Comparison of ENCODE assay signal across 9 cellular contexts in the genomic region with DNA sequence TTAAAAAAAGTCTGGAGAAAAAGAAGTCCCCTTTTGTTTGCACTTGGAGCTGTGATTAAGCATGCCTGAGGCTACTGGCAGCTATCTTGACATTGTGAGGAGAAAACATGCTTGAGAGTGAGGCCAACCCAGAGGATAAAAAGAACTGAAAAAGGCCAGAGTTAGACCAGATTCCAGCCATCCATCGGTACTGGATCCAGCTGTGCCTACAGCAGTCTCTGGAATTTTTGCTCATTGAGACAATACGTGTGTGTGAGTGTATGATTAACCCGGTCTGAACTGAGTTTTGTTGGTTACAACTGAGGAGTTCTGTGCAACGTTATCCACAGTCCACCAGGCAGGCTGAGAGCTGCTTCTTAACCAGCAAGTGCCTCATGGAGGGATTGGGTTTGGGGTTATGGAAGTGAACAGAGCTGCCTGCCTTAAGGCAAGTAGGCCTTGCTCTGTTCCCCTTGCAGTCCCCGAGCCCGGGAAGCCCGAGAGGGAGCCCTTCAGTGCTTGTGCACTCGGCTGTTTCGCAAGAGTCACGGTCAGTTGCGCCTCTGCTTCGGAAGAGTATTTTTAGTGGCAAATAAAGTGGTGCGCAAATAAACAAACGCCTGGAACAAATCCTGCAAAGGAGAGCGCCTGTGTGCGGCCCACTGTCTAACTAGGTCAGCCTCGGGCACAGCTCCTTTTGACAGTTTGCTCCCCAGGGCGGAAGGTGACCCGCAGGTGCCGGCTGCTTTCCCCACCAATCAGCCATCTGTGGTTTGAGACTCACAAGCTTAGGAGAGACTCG. TPM values are rescaled to one million over a fixed set of nuclear protein-coding genes. Genes with fewer than 3 reads are reported as not detected.
DNase-seq lines count a peak whose midpoint lies in the region; ATAC-seq and TF ChIP-seq lines count a peak whose summit lies in the region.
"Had no signal": no experiment of that assay in that cellular context is flagged by ENCODE, and none has a peak within 500 bp of the region (broad histone marks: within the 10 kb centered on the region; RNA-seq: fewer than 3 reads in every experiment).

No MANE protein-coding gene starts in this region.

- no peak for DNase-seq in GM23338 (ENCODE audit: low spot score)
- peak; percentile 29 to 71 for DNase-seq in PC-9
- DNase-seq in Right ventricle myocardium superior: peak; percentile 80
- DNase-seq in sigmoid colon: peak; percentile 79
- DNase-seq in GDM1 (lab: John Stamatoyannopoulos, UW): no peak
- DNase-seq in H7: no peak

- no peaks in the 10 kb centered on the region for H3K9me3 Mint-ChIP-seq in GM23338

- no TSS peak for BruUV-seq in PC-9 (replicated peaks; lab: Mats Ljungman, UMichigan)

- no peak overlapping the region for H3K4me2 ChIP-seq in GM23338
- H3K4me2 ChIP-seq in PC-9: peak overlapping the region; percentile 46; the same call in 1 of the 2 replicates

- H3K4me3 ChIP-seq in GM23338: no peak overlapping the region
- no peak overlapping the region for H3K4me3 ChIP-seq in PC-9
- no peak overlapping the region for H3K4me3 ChIP-seq in sigmoid colon
- H3K4me3 ChIP-seq in H7 (ENCODE audit: insufficient read depth, low read depth, low read length): no peak overlapping the region

- H3K27ac ChIP-seq in GM23338 (ENCODE audit: low read depth) (no peak overlapping the region), PC-9 (no peak overlapping the region), sigmoid colon (peak overlapping the region in 2 of 4 donors; percentile 42 to 53)

- H3K9me3 ChIP-seq in PC-9 (ENCODE audit: insufficient read depth, low read depth) (no peaks in the 10 kb centered on the region), sigmoid colon (no peaks in the 10 kb centered on the region)

- H3K9me2 ChIP-seq in GM23338 (ENCODE audit: insufficient read depth): 0 out of 2 replicates have a peak, but pooled peaks cover 3% of the 10 kb centered on the region
- H3K9me2 ChIP-seq in PC-9 (ENCODE audit: insufficient read depth): no peaks in the 10 kb centered on the region

- no peak overlapping the region for H3K4me3 Mint-ChIP-seq in GM23338

- CTCF ChIA-PET in PC-9 (lab: Charles Lee): no interaction called here

- H4K20me1 ChIP-seq in GM23338 (replicated peaks; ENCODE audit: insufficient read depth): no peaks in the 10 kb centered on the region
- H4K20me1 ChIP-seq in PC-9 (ENCODE audit: insufficient read depth): no peaks in the 10 kb centered on the region

- POLR2A ChIA-PET in PC-9 (lab: Charles Lee; ENCODE audit: unreplicated experiment): interaction anchor here (0.6 kb wide), 2 partner anchors 312 to 505 kb away, joined by 3 to 6 read pairs; no protein-coding TSS in a partner anchor

- no peaks in the 10 kb centered on the region for H3K79me2 ChIP-seq in GM23338 (replicated peaks; ENCODE audit: insufficient read depth)
- H3K79me2 ChIP-seq in PC-9 (ENCODE audit: low read depth): no peaks in the 10 kb centered on the region

- no peaks in the 10 kb centered on the region for H3K27me3 Mint-ChIP-seq in GM23338 (ENCODE audit: insufficient read depth, low read depth, poor library complexity)

- no peaks in the 10 kb centered on the region; the same call in 2 of the 3 replicates for H3K4me1 Mint-ChIP-seq in GM23338

- H2AFZ ChIP-seq in GM23338 (peak overlapping the region; percentile 95), PC-9 (no peak overlapping the region)

- H3K27ac Mint-ChIP-seq in GM23338: no peak overlapping the region

- ATAC-seq in GM23338 (peak; percentile 46; the same call in 2 of the 3 replicates), Right ventricle myocardium superior (ENCODE audit: poor library complexity) (peak; percentile 59), SK-N-SH treated with all-trans-retinoic acid at 6 μM for 48 hours (no peak), HG02870 (IDR thresholded peaks at IDR 0.05; ENCODE audit: unreplicated experiment) (no peak)

- H3K36me3 ChIP-seq in GM23338 (ENCODE audit: insufficient read depth) (no peaks in the 10 kb centered on the region), PC-9 (ENCODE audit: low read depth) (no peaks in the 10 kb centered on the region), sigmoid colon (no peaks in the 10 kb centered on the region), H7 (replicated peaks; ENCODE audit: control insufficient read depth, insufficient read depth, low read length) (no peaks in the 10 kb centered on the region)

- H3F3A ChIP-seq in GM23338 (replicated peaks; ENCODE audit: low read depth) (no peaks in the 10 kb centered on the region), PC-9 (ENCODE audit: insufficient read depth, low read depth) (peaks cover 13% of the 10 kb centered on the region; the same call in 1 of the 2 replicates)

- H3K4me1 ChIP-seq in GM23338 (ENCODE audit: insufficient read depth): no peaks in the 10 kb centered on the region
- peaks cover 37% of the 10 kb centered on the region for H3K4me1 ChIP-seq in PC-9 (replicated peaks; ENCODE audit: insufficient read depth)
- peaks cover 0 to 8% (median 0%) of the 10 kb centered on the region in 4 donors for H3K4me1 ChIP-seq in sigmoid colon

- no peak for TF ChIP-seq POLR2A in sigmoid colon (IDR thresholded peaks at IDR 0.05)

- no peak for TF ChIP-seq EP300 in sigmoid colon (IDR thresholded peaks at IDR 0.05)

- H3K36me3 Mint-ChIP-seq in GM23338 (ENCODE audit: low read depth): no peaks in the 10 kb centered on the region

- H3K27me3 ChIP-seq in GM23338 (ENCODE audit: insufficient read depth): no peaks in the 10 kb centered on the region
- H3K27me3 ChIP-seq in PC-9 (ENCODE audit: insufficient read depth, low read depth): no peaks in the 10 kb centered on the region
- H3K27me3 ChIP-seq in sigmoid colon: no peaks in the 10 kb centered on the region
- H3K27me3 ChIP-seq in H7 (ENCODE audit: control insufficient read depth, insufficient read depth, low read length): no peaks in the 10 kb centered on the region

- no peak for TF ChIP-seq CTCF in GM23338 (conservative IDR thresholded peaks at IDR 0.05; ENCODE audit: low read depth in 2 of 2)
- TF ChIP-seq CTCF in PC-9 (conservative IDR thresholded peaks at IDR 0.05): no peak
- TF ChIP-seq CTCF in sigmoid colon (IDR thresholded peaks at IDR 0.05): no peak

- WGBS in sigmoid colon, 2 donors: 30 to 67% methylated on average over 21 of the region's 21 CpGs

- intact Hi-C loops in PC-9 (cut with micrococcal nuclease; ENCODE audit: unreplicated experiment) (loop anchor here (5.0 kb wide), 2 partner anchors 61 to 501 kb away; partner anchors contain the start of gene CCDC149), Right ventricle myocardium superior (cut with DNase I) (no loop called here), sigmoid colon (cut with DNase I) (no loop called here)

TF ChIP-seq in GM23338, 12 proteins besides CTCF, POLR2A, EP300 and RAD21 (continues in another document):
- TF ChIP-seq JUNB (IDR thresholded peaks at IDR 0.05; ENCODE audit: unreplicated experiment) (no peak), EZH2phosphoT487 (IDR thresholded peaks at IDR 0.05; ENCODE audit: unreplicated experiment) (no peak), CREB1 (CRISPR knock-in tag; IDR thresholded peaks at IDR 0.05; ENCODE audit: low read depth) (no peak), NANOG (IDR thresholded peaks at IDR 0.05; ENCODE audit: borderline replicate concordance) (no peak), ZNF331 (CRISPR knock-in tag; IDR thresholded peaks at IDR 0.05; ENCODE audit: low read depth) (no peak), ZNF114 (CRISPR knock-in tag; IDR thresholded peaks at IDR 0.05) (no peak), STAT1 (IDR thresholded peaks at IDR 0.05; ENCODE audit: unreplicated experiment) (no peak), EZH2 (IDR thresholded peaks at IDR 0.05; ENCODE audit: low read depth, unreplicated experiment) (no peak)
- TF ChIP-seq, protein P1, sequence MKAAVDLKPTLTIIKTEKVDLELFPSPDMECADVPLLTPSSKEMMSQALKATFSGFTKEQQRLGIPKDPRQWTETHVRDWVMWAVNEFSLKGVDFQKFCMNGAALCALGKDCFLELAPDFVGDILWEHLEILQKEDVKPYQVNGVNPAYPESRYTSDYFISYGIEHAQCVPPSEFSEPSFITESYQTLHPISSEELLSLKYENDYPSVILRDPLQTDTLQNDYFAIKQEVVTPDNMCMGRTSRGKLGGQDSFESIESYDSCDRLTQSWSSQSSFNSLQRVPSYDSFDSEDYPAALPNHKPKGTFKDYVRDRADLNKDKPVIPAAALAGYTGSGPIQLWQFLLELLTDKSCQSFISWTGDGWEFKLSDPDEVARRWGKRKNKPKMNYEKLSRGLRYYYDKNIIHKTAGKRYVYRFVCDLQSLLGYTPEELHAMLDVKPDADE (IDR thresholded peaks at IDR 0.05): no peak

TF ChIP-seq in SK-N-SH treated with all-trans-retinoic acid at 6 μM for 48 hours, 23 proteins besides CTCF, POLR2A, EP300 and RAD21 (continues in another document):
- TF ChIP-seq RARB (CRISPR knock-in tag; IDR thresholded peaks at IDR 0.05): no peak
- TF ChIP-seq ARNTL (CRISPR knock-in tag; IDR thresholded peaks at IDR 0.05; ENCODE audit: borderline replicate concordance, low read depth): no peak
- TF ChIP-seq CSDC2 (CRISPR knock-in tag; IDR thresholded peaks at IDR 0.05): no peak
- TF ChIP-seq TSHZ2 (CRISPR knock-in tag; IDR thresholded peaks at IDR 0.05): no peak
- TF ChIP-seq ZNF565 (CRISPR knock-in tag; conservative IDR thresholded peaks at IDR 0.05; ENCODE audit: low read depth): no peak
- no peak for TF ChIP-seq TOX (CRISPR knock-in tag; IDR thresholded peaks at IDR 0.05; ENCODE audit: borderline replicate concordance)

RNA-seq across cellular contexts. Expression of gene LGI2, which starts 57.1 kb away (rescaled TPM):
- total RNA-seq in GM23338 (2014; rRNA removed; shearing (Covaris generic)): 6.2 and 8.0 TPM in 2 replicates
- polyA plus RNA-seq in GM23338 (2016; fragmentation: Nextera tagmentation; extraction: Ambion mirVana): 0.63 and 0.82 TPM in 2 replicates
- total RNA-seq in PC-9 (2021): not detected in 2 replicates
- 2.3 TPM for total RNA-seq in Right ventricle myocardium superior
- total RNA-seq in sigmoid colon: 1 to 10 TPM; 1.2 to 6.7 (median 3.5) TPM
- polyA plus RNA-seq in sigmoid colon: 1 to 10 TPM in 1 of 3 donors, under 1 TPM in 1, not detected in 1; 0.23 to 1.1 TPM
- total RNA-seq in H7 (2014; rRNA removed; shearing (Covaris generic)): 0.94 and 3.1 TPM in 2 replicates
- total RNA-seq: dermis microvascular lymphatic vessel endothelial cell had no signal

Comparison
In these comparisons a context has a peak if more than half of its experiments do, and no peak if none do; other contexts are left out.
1. ATAC-seq: peak in GM23338 (single experiment) and Right ventricle myocardium superior (single experiment); none in SK-N-SH treated with all-trans-retinoic acid at 6 μM for 48 hours (single experiment) and HG02870 (single experiment).
2. DNase-seq: peak in PC-9 (2 of 2), Right ventricle myocardium superior (single experiment) and sigmoid colon (single experiment); none in GM23338 (single experiment), GDM1 (single experiment) and H7 (single experiment).